9 cellular contexts compared by ENCODE assay signal in the genomic region with DNA sequence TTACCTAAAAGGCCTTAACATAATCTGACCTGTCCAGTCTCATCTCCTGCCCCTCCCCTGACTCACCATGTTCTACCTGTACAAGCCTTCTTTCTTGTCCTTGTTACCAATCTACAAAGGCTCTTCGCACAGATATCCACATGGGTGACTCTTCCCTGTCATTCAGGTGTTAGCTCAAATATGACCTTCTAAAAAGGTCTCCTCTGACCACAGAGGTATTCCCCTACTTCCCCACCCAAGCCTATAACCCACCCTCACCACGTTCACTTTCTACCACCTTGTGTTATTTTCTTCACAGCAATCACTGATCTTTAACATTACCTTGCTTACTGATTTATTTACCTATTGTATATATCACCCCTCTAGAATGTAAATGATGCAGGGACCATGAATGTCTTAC.
"Had no signal": no experiment of that assay in that cellular context is flagged by ENCODE, and none has a peak within 500 bp of the region (broad histone marks: within the 10 kb centered on the region; RNA-seq: fewer than 3 reads in every experiment).

No MANE protein-coding gene starts in this region.

- H3K9me3 ChIP-seq: HAP-1 had no signal

- DNase-seq: GM23248, GOT3, H7, HFFc6 had no signal

- H2AFZ ChIP-seq: GM23248 had no signal

- H3K9ac ChIP-seq: GM23248 had no signal

- H3K27me3 Mint-ChIP-seq: IgD-negative memory B cell had no signal

- H3K4me1 Mint-ChIP-seq: IgD-negative memory B cell had no signal

- ATAC-seq: HCT116, HepG2 had no signal

- H3K9me3 Mint-ChIP-seq: HFFc6, IgD-negative memory B cell had no signal

- H3K4me1 ChIP-seq: HAP-1 had no signal

- H3K36me3 Mint-ChIP-seq: IgD-negative memory B cell had no signal

- FAIRE-seq: HepG2 had no signal

- H3K27ac ChIP-seq: GM23248, HL-60 had no signal

- H3K4me3 ChIP-seq: GM23248, HAP-1 had no signal

- H3K4me3 Mint-ChIP-seq: HFFc6, IgD-negative memory B cell had no signal

- H3K36me3 ChIP-seq: HAP-1 had no signal

- H3K27ac Mint-ChIP-seq: HFFc6, IgD-negative memory B cell had no signal
